Comparison of ENCODE assay signal across 27 cellular contexts in the genomic region with DNA sequence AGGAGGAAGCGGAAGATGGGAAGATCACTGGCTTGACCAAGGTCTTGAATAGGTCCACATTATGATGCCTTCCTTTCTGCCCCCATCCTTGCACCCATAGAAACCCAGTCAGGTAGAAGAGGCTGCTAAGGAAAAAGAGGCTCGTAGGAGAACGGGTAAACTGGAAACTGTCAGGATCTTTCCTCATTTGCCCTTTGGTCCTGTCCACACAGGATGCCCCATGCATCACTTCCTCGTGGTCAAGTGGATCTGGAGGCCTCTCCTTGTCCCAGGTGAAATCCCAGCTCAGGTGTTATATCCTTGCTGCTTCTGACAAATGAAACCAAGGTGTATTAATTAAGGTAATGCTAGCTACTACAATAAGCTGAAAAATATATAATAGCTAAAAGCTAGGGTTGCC.
"Had no signal": no experiment of that assay in that cellular context is flagged by ENCODE, and none has a peak within 500 bp of the region (broad histone marks: within the 10 kb centered on the region; RNA-seq: fewer than 3 reads in every experiment).

No MANE protein-coding gene starts in this region.

- H3K4me3 ChIP-seq: adrenal gland, ascending aorta, breast epithelium, cardiac muscle cell, colonic mucosa had no signal

- H3K36me3 ChIP-seq: adrenal gland, ascending aorta, breast epithelium, cardiac muscle cell, colonic mucosa had no signal

- H3K4me1 ChIP-seq: ascending aorta had no signal

- H3K27me3 ChIP-seq: adrenal gland, ascending aorta, breast epithelium, colonic mucosa had no signal

- ATAC-seq: activated CD4-positive, alpha-beta T cell treated with anti-CD3 and anti-CD28 coated beads for 36 hours; activated CD8-positive, alpha-beta memory T cell treated with anti-CD3 and anti-CD28 coated beads, Interleukin-2, amount 10 ng/mL, durations not matched to agents 7 days and 5 days; activated CD8-positive, alpha-beta T cell treated with anti-CD3 and anti-CD28 coated beads, Interleukin-2, amount 10 ng/mL, durations not matched to agents 7 days and 5 days; activated naive CD8-positive, alpha-beta T cell treated with anti-CD3 and anti-CD28 coated beads, Interleukin-2, amount 50 U/mL, for 24 hours had no signal

- DNase-seq: activated CD4-positive, alpha-beta memory T cell treated with anti-CD3 and anti-CD28 coated beads for 36 hours; activated CD4-positive, alpha-beta T cell treated with anti-CD3 and anti-CD28 coated beads for 36 hours; activated CD4-positive, alpha-beta T cell treated with anti-CD3 and anti-CD28 coated beads, Interleukin-2, amount 10 ng/mL, durations not matched to agents 24 days and 14 days; activated CD4-positive, CD25-positive, alpha-beta regulatory T cell; activated CD4-positive, CD25-positive, alpha-beta regulatory T cell treated with anti-CD3 and anti-CD28 coated beads, Interleukin-2, amount 50 U/mL, for 72 hours; activated CD8-positive, alpha-beta memory T cell treated with anti-CD3 and anti-CD28 coated beads, Interleukin-2, amount 10 ng/mL, durations not matched to agents 7 days and 5 days; activated CD8-positive, alpha-beta memory T cell treated with anti-CD3 and anti-CD28 coated beads, Interleukin-2, amount 50 U/mL, for 4 hours; activated CD8-positive, alpha-beta T cell treated with anti-CD3 and anti-CD28 coated beads, Interleukin-2, amount 10 ng/mL, durations not matched to agents 7 days and 5 days; activated effector memory CD4-positive, alpha-beta T cell treated with anti-CD3 and anti-CD28 coated beads, Interleukin-2, amount 50 U/mL, for 16 hours; activated naive CD4-positive, alpha-beta T cell treated with anti-CD3 and anti-CD28 coated beads for 36 hours; activated naive CD8-positive, alpha-beta T cell treated with anti-CD3 and anti-CD28 coated beads for 36 hours; activated naive CD8-positive, alpha-beta T cell treated with anti-CD3 and anti-CD28 coated beads, Interleukin-2, amount 50 U/mL, for 24 hours; activated T-cell treated with anti-CD3 and anti-CD28 coated beads, Interleukin-2, amount 50 U/mL, for 1 hour; activated T-cell treated with anti-CD3 and anti-CD28 coated beads, Interleukin-2, amount 50 U/mL, for 48 hours; adrenal gland; amygdala; central memory CD4-positive, alpha-beta T cell; cerebellar nuclear complex; effector CD8-positive, alpha-beta T cell; foreskin fibroblast; head of caudate nucleus; T-helper 2 cell had no signal

- H3K27ac ChIP-seq: adrenal gland, ascending aorta, breast epithelium, cardiac muscle cell, colonic mucosa, epithelial cell of prostate had no signal

- H3K9me3 ChIP-seq: adrenal gland, ascending aorta, breast epithelium, colonic mucosa had no signal
